Comparison of ENCODE assay signal across 18 cellular contexts in genomic region chr12:115377781-115378180, GRCh38.
DNase-seq lines count a peak whose midpoint lies in the region; ATAC-seq, FAIRE-seq and TF ChIP-seq lines count a peak whose summit lies in the region.
"Had no signal": no experiment of that assay in that cellular context is flagged by ENCODE, and none has a peak within 500 bp of the region (broad histone marks: within the 10 kb centered on the region; RNA-seq: fewer than 3 reads in every experiment).

No MANE protein-coding gene starts in this region.

- CTCF ChIA-PET in PC-3 (lab: Charles Lee), result no interaction called here

- TF ChIP-seq CTCF in PC-3 (conservative IDR thresholded peaks at IDR 0.05; ENCODE audit: low read depth, low read length), result no peak
- no peak for TF ChIP-seq CTCF in hepatocyte (IDR thresholded peaks at IDR 0.05; ENCODE audit: poor library complexity)
- no peak for TF ChIP-seq CTCF in nephron (IDR thresholded peaks at IDR 0.05; ENCODE audit: unreplicated experiment in 3 of 3)
- TF ChIP-seq CTCF in natural killer cell (IDR thresholded peaks at IDR 0.05), result no peak
- no peak for TF ChIP-seq CTCF in kidney (IDR thresholded peaks at IDR 0.05; ENCODE audit: borderline replicate concordance, extremely low read depth, insufficient read depth)

- 47% methylated on average over 7 of the region's 7 CpGs for WGBS in hepatocyte (ENCODE audit: low lambda C conversion rate, missing lambda C conversion rate)

- H3K36me3 ChIP-seq in PC-3 (ENCODE audit: low read depth, low read length) (no peaks in the 10 kb centered on the region), hepatocyte (replicated peaks; ENCODE audit: insufficient read depth, low read depth) (no peaks in the 10 kb centered on the region), kidney (ENCODE audit: control insufficient read depth in 1 of 2, insufficient read depth in 2 of 2, low read length in 2 of 2) (no peaks in the 10 kb centered on the region)

- no peaks in the 10 kb centered on the region for H3K9me2 ChIP-seq in PC-3 (replicated peaks; ENCODE audit: low read length)
- H3K9me2 ChIP-seq in hepatocyte (replicated peaks; ENCODE audit: insufficient read depth), result no peaks in the 10 kb centered on the region

- H3K27ac ChIP-seq in PC-3 (ENCODE audit: low read length), result no peak overlapping the region
- H3K27ac ChIP-seq in hepatocyte, result peak overlapping the region; percentile 38
- H3K27ac ChIP-seq in kidney (ENCODE audit: low read depth in 2 of 2, low read length in 2 of 2), result no peak overlapping the region
- H3K27ac ChIP-seq: C4-2B, HL-60 had no signal

- H3K4me3 Mint-ChIP-seq in nephron, result no peak overlapping the region
- H3K4me3 Mint-ChIP-seq in natural killer cell, result no peak overlapping the region
- no peak overlapping the region for H3K4me3 Mint-ChIP-seq in T-helper 17 cell
- H3K4me3 Mint-ChIP-seq: CD4-positive, alpha-beta T cell; GM23338 had no signal

- H2AFZ ChIP-seq in PC-3 (ENCODE audit: low read length), result no peak overlapping the region
- no peak overlapping the region for H2AFZ ChIP-seq in hepatocyte

- H3K4me1 ChIP-seq in PC-3 (ENCODE audit: insufficient read depth, low read length) (peaks cover 22% of the 10 kb centered on the region), hepatocyte (ENCODE audit: insufficient read depth) (peaks cover 34% of the 10 kb centered on the region), kidney (ENCODE audit: control insufficient read depth in 1 of 2, insufficient read depth in 1 of 2, low read depth in 1 of 2, low read length in 2 of 2) (no peaks in the 10 kb centered on the region)

- H3K9ac ChIP-seq in PC-3 (ENCODE audit: low read length), result no peak overlapping the region
- H3K9ac ChIP-seq in kidney (ENCODE audit: low read length in 2 of 2), result no peak overlapping the region

- H3K4me2 ChIP-seq in PC-3 (ENCODE audit: low read length), result no peak overlapping the region
- no peak overlapping the region for H3K4me2 ChIP-seq in hepatocyte
- H3K4me2 ChIP-seq: GM23338 had no signal

- peaks cover 48% of the 10 kb centered on the region for H3K4me1 Mint-ChIP-seq in nephron
- peaks cover 0 to 5% of the 10 kb centered on the region in 2 donors for H3K4me1 Mint-ChIP-seq in natural killer cell
- no peaks in the 10 kb centered on the region for H3K4me1 Mint-ChIP-seq in T-helper 17 cell

- no peaks in the 10 kb centered on the region for H3K27me3 ChIP-seq in PC-3 (ENCODE audit: low read length)
- H3K27me3 ChIP-seq in hepatocyte, result no peaks in the 10 kb centered on the region

- no peaks in the 10 kb centered on the region for H4K20me1 ChIP-seq in PC-3 (ENCODE audit: low read length)
- H4K20me1 ChIP-seq in hepatocyte (ENCODE audit: insufficient read depth, poor library complexity, severe bottlenecking), result no peaks in the 10 kb centered on the region

- H3K4me3 ChIP-seq in PC-3 (ENCODE audit: low read length) (no peak overlapping the region), hepatocyte (no peak overlapping the region), kidney (ENCODE audit: low read length in 2 of 2) (no peak overlapping the region)
- H3K4me3 ChIP-seq: GM23338 had no signal

- no peaks in the 10 kb centered on the region for H3F3A ChIP-seq in PC-3 (ENCODE audit: low read length, unreplicated experiment)

- no peak for ATAC-seq in PC-3
- ATAC-seq in natural killer cell, result no peak
- no peak for ATAC-seq in T-helper 17 cell
- ATAC-seq: GM23338 had no signal

- FAIRE-seq in kidney (lab: Jason Lieb, UNC), result no peak
- FAIRE-seq: A204.1, H54 had no signal

- no TSS peak for BruUV-seq in PC-3 (replicated peaks; lab: Mats Ljungman, UMichigan)

- H3K9me3 ChIP-seq in PC-3 (ENCODE audit: low read length) (no peaks in the 10 kb centered on the region), hepatocyte (ENCODE audit: low read depth) (no peaks in the 10 kb centered on the region), kidney (ENCODE audit: control insufficient read depth in 1 of 2, low read length in 2 of 2) (no peaks in the 10 kb centered on the region), T-helper 17 cell (ENCODE audit: control insufficient read depth, low read length, poor library complexity, severe bottlenecking) (no peaks in the 10 kb centered on the region)

- H3K36me3 Mint-ChIP-seq in nephron (ENCODE audit: low read depth) (no peaks in the 10 kb centered on the region), natural killer cell (no peaks in the 10 kb centered on the region), T-helper 17 cell (ENCODE audit: low read depth) (no peaks in the 10 kb centered on the region)

- H3K9me3 Mint-ChIP-seq in nephron (peaks cover 4% of the 10 kb centered on the region), natural killer cell (peaks cover 6 to 12% of the 10 kb centered on the region in 2 donors)

- intact Hi-C loops in PC-3 (cut with micrococcal nuclease) (no loop called here), natural killer cell (cut with micrococcal nuclease) (no loop called here), kidney (cut with DNase I) (no loop called here)

- H3K27ac Mint-ChIP-seq in nephron (peak overlapping the region in 2 of 3 experiments; percentile 26 to 46), natural killer cell (no peak overlapping the region), T-helper 17 cell (no peak overlapping the region)
- H3K27ac Mint-ChIP-seq: CD4-positive, alpha-beta T cell; GM23338 had no signal

- H3K27me3 Mint-ChIP-seq in nephron (ENCODE audit: low read depth), result peaks cover 21% of the 10 kb centered on the region
- H3K27me3 Mint-ChIP-seq in natural killer cell (ENCODE audit: low read depth in 2 of 2), result no peaks in the 10 kb centered on the region
- no peaks in the 10 kb centered on the region for H3K27me3 Mint-ChIP-seq in T-helper 17 cell

- POLR2A ChIA-PET in PC-3 (lab: Charles Lee; ENCODE audit: unreplicated experiment), result no interaction called here

- DNase-seq in PC-3 (peak; percentile 41), hepatocyte (ENCODE audit: low spot score) (no peak), natural killer cell (no peak), kidney (no peak), T-helper 17 cell (no peak)
- DNase-seq: ACHN; AML-193; CD4-positive, alpha-beta T cell; DMS153; DMS79; GF-D8; HCEC 1CT had no signal

- no peaks in the 10 kb centered on the region for H3K79me2 ChIP-seq in PC-3 (ENCODE audit: low read length)
- no peaks in the 10 kb centered on the region for H3K79me2 ChIP-seq in hepatocyte

Comparison
In these comparisons a context has a peak if more than half of its experiments do, and no peak if none do; other contexts are left out.
1. H3K27ac Mint-ChIP-seq: peak in nephron (2 of 3); none in natural killer cell (0 of 2) and T-helper 17 cell (single experiment).